Comparison of ENCODE assay signal across 28 cellular contexts in the genomic region with DNA sequence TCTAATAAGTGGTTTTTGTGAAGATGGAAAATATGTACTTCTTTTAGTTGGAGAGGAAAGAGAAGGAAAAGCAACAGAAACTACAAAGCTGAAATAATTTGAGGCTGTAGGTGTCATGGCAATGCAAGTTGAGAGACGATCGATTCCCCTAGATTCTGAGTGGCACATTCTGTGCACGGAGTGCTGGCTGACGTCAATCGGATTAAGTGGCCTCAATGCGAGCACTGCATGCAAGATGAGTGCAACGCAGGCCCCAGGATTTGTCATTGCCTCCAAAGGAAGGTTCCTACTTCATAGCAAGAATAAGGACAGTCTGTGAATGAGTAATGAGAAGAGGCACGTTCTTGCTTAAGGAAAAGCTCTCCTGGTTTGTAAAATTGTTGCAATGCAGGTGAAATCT.
"Had no signal": no experiment of that assay in that cellular context is flagged by ENCODE, and none has a peak within 500 bp of the region (broad histone marks: within the 10 kb centered on the region; RNA-seq: fewer than 3 reads in every experiment).

No MANE protein-coding gene starts in this region.

- ATAC-seq: natural killer cell; right lobe of liver; stimulated activated effector memory CD8-positive, alpha-beta T cell treated with anti-CD3 and anti-CD28 coated beads, Interleukin-12 subunit alpha, Interleukin-12 subunit beta, amount 100 ng/mL, for 72 hours had no signal

- H3K27ac ChIP-seq: esophagus squamous epithelium, left ventricle myocardium inferior, right lobe of liver, thoracic aorta, uterus had no signal

- H3K9me3 Mint-ChIP-seq: activated T-helper 1 cell treated with anti-CD3 and anti-CD28 coated beads, Interleukin-12 subunit alpha, Interleukin-12 subunit beta, Interleukin-2, Interleukin-4 antibody, amounts not matched to agents 30 ng/mL and 10 ng/mL and 1 ng/mL, durations not matched to agents 14 hours and 24 hours and 36 hours had no signal

- H3K9me3 ChIP-seq: esophagus squamous epithelium, left ventricle myocardium inferior, right lobe of liver, thoracic aorta, uterus had no signal

- H3K27me3 ChIP-seq: esophagus squamous epithelium, right lobe of liver, uterus had no signal

- DNase-seq: activated CD4-positive, alpha-beta T cell treated with anti-CD3 and anti-CD28 coated beads for 48 hours; activated CD4-positive, alpha-beta T cell treated with anti-CD3 and anti-CD28 coated beads, Interleukin-2, amount 50 U/mL, for 48 hours; activated CD8-positive, alpha-beta memory T cell treated with anti-CD3 and anti-CD28 coated beads for 24 hours; activated gamma-delta T cell; activated naive CD4-positive, alpha-beta T cell treated with anti-CD3 and anti-CD28 coated beads, Interleukin-2, amount 10 ng/mL, durations not matched to agents 7 days and 5 days; activated naive CD8-positive, alpha-beta T cell treated with anti-CD3 and anti-CD28 coated beads, Interleukin-2, amount 10 ng/mL, durations not matched to agents 7 days and 5 days; amniotic stem cell; dermis blood vessel endothelial cell; effector CD4-positive, alpha-beta T cell; esophagus squamous epithelium; glutamatergic neuron; islet precursor cell; left ventricle myocardium inferior; mesendoderm; natural killer cell; posterior cingulate gyrus; right lobe of liver; stimulated activated CD4-positive, alpha-beta T cell treated with anti-CD3 and anti-CD28 coated beads, Interleukin-12 subunit alpha, Interleukin-12 subunit beta, amount 100 ng/mL, for 4 hours; stimulated activated CD4-positive, alpha-beta T cell treated with anti-CD3 and anti-CD28 coated beads, Interleukin-4, amount 100 ng/mL, for 1 hour; trophoblast cell; uterus had no signal

- H3K4me1 Mint-ChIP-seq: activated naive CD4-positive, alpha-beta T cell treated with anti-CD3 and anti-CD28 coated beads, Interleukin-2, amount 10 ng/mL, durations not matched to agents 7 days and 5 days; activated naive CD8-positive, alpha-beta T cell treated with anti-CD3 and anti-CD28 coated beads, Interleukin-2, amount 10 ng/mL, durations not matched to agents 7 days and 5 days; central memory CD8-positive, alpha-beta T cell; natural killer cell; stimulated activated effector memory CD8-positive, alpha-beta T cell treated with anti-CD3 and anti-CD28 coated beads, Interleukin-12 subunit alpha, Interleukin-12 subunit beta, amount 100 ng/mL, for 72 hours had no signal

- H3K36me3 Mint-ChIP-seq: activated naive CD4-positive, alpha-beta T cell treated with anti-CD3 and anti-CD28 coated beads, Interleukin-2, amount 10 ng/mL, durations not matched to agents 7 days and 5 days; activated naive CD8-positive, alpha-beta T cell treated with anti-CD3 and anti-CD28 coated beads, Interleukin-2, amount 10 ng/mL, durations not matched to agents 7 days and 5 days; natural killer cell; stimulated activated effector memory CD8-positive, alpha-beta T cell treated with anti-CD3 and anti-CD28 coated beads, Interleukin-12 subunit alpha, Interleukin-12 subunit beta, amount 100 ng/mL, for 72 hours had no signal

- H3K4me3 Mint-ChIP-seq: activated naive CD4-positive, alpha-beta T cell treated with anti-CD3 and anti-CD28 coated beads, Interleukin-2, amount 10 ng/mL, durations not matched to agents 7 days and 5 days; activated naive CD8-positive, alpha-beta T cell treated with anti-CD3 and anti-CD28 coated beads, Interleukin-2, amount 10 ng/mL, durations not matched to agents 7 days and 5 days; activated T-helper 1 cell treated with anti-CD3 and anti-CD28 coated beads, Interleukin-12 subunit alpha, Interleukin-12 subunit beta, Interleukin-2, Interleukin-4 antibody, amounts not matched to agents 30 ng/mL and 10 ng/mL and 1 ng/mL, durations not matched to agents 14 hours and 24 hours and 36 hours; central memory CD8-positive, alpha-beta T cell; natural killer cell; stimulated activated effector memory CD8-positive, alpha-beta T cell treated with anti-CD3 and anti-CD28 coated beads, Interleukin-12 subunit alpha, Interleukin-12 subunit beta, amount 100 ng/mL, for 72 hours; stimulated activated naive CD8-positive, alpha-beta T cell treated with anti-CD3 and anti-CD28 coated beads, Interleukin-15, Interleukin-2, amounts not matched to agents 100 ng/mL and 50 ng/mL, for 24 hours had no signal

- H3K27me3 Mint-ChIP-seq: activated naive CD4-positive, alpha-beta T cell treated with anti-CD3 and anti-CD28 coated beads, Interleukin-2, amount 10 ng/mL, durations not matched to agents 7 days and 5 days; activated naive CD8-positive, alpha-beta T cell treated with anti-CD3 and anti-CD28 coated beads, Interleukin-2, amount 10 ng/mL, durations not matched to agents 7 days and 5 days; central memory CD8-positive, alpha-beta T cell; stimulated activated naive CD8-positive, alpha-beta T cell treated with anti-CD3 and anti-CD28 coated beads, Interleukin-15, Interleukin-2, amounts not matched to agents 100 ng/mL and 50 ng/mL, for 24 hours had no signal

- FAIRE-seq: bronchial epithelial cell, frontal cortex had no signal

- H3K27ac Mint-ChIP-seq: activated naive CD4-positive, alpha-beta T cell treated with anti-CD3 and anti-CD28 coated beads, Interleukin-2, amount 10 ng/mL, durations not matched to agents 7 days and 5 days; activated naive CD8-positive, alpha-beta T cell treated with anti-CD3 and anti-CD28 coated beads, Interleukin-2, amount 10 ng/mL, durations not matched to agents 7 days and 5 days; activated T-helper 1 cell treated with anti-CD3 and anti-CD28 coated beads, Interleukin-12 subunit alpha, Interleukin-12 subunit beta, Interleukin-2, Interleukin-4 antibody, amounts not matched to agents 30 ng/mL and 10 ng/mL and 1 ng/mL, durations not matched to agents 14 hours and 24 hours and 36 hours; natural killer cell; stimulated activated effector memory CD8-positive, alpha-beta T cell treated with anti-CD3 and anti-CD28 coated beads, Interleukin-12 subunit alpha, Interleukin-12 subunit beta, amount 100 ng/mL, for 72 hours; stimulated activated naive CD8-positive, alpha-beta T cell treated with anti-CD3 and anti-CD28 coated beads, Interleukin-15, Interleukin-2, amounts not matched to agents 100 ng/mL and 50 ng/mL, for 24 hours had no signal
